ENCODE assay signal across 24 cellular contexts in genomic region chr2:95276244-95276887, GRCh38. TPM values are rescaled to one million over a fixed set of nuclear protein-coding genes. Genes with fewer than 3 reads are reported as not detected.
DNase-seq lines count a peak whose midpoint lies in the region; ATAC-seq and TF ChIP-seq lines count a peak whose summit lies in the region.
"Had no signal": no experiment of that assay in that cellular context is flagged by ENCODE, and none has a peak within 500 bp of the region (broad histone marks: within the 10 kb centered on the region; RNA-seq: fewer than 3 reads in every experiment).

No MANE protein-coding gene starts in this region.

- ATAC-seq in HG03439 (IDR thresholded peaks at IDR 0.05; ENCODE audit: unreplicated experiment): no peak
- ATAC-seq: A549; stimulated activated naive CD8-positive, alpha-beta T cell treated with anti-CD3 and anti-CD28 coated beads, Interleukin-15, amount 100 ng/mL, for 72 hours had no signal

- H3K27me3 Mint-ChIP-seq in MCF 10A (ENCODE audit: insufficient read depth, unreplicated experiment): no peaks in the 10 kb centered on the region
- H3K27me3 Mint-ChIP-seq in type B pancreatic cell: no peaks in the 10 kb centered on the region
- H3K27me3 Mint-ChIP-seq: stimulated activated naive CD8-positive, alpha-beta T cell treated with anti-CD3 and anti-CD28 coated beads, Interleukin-15, amount 100 ng/mL, for 72 hours had no signal

- peak overlapping the region; percentile 57 to 90 for H3K9ac ChIP-seq in colonic mucosa (ENCODE audit: low read depth in 2 of 2, low read length in 2 of 2)

- no TSS peak for BruUV-seq in MCF 10A (replicated peaks; lab: Mats Ljungman, UMichigan)

- H3K4me1 Mint-ChIP-seq in MCF 10A (ENCODE audit: insufficient read depth, unreplicated experiment) (peaks cover 31% of the 10 kb centered on the region), type B pancreatic cell (ENCODE audit: unreplicated experiment) (no peaks in the 10 kb centered on the region)
- H3K4me1 Mint-ChIP-seq: nephron; stimulated activated naive CD8-positive, alpha-beta T cell treated with anti-CD3 and anti-CD28 coated beads, Interleukin-15, amount 100 ng/mL, for 72 hours had no signal

- H3K36me3 Mint-ChIP-seq in MCF 10A (ENCODE audit: insufficient read depth, unreplicated experiment) (no peaks in the 10 kb centered on the region), type B pancreatic cell (no peaks in the 10 kb centered on the region)

- DNase-seq in breast epithelium (ENCODE audit: low spot score in 2 of 2): peak in 1 of 2 donors; percentile 31
- no peak for DNase-seq in MCF 10A (ENCODE audit: unreplicated experiment)
- no peak for DNase-seq in colonic mucosa
- no peak for DNase-seq in type B pancreatic cell (ENCODE audit: extremely low spot score, unreplicated experiment)
- DNase-seq in DMS53 treated with DMSO at 0.1 percent for 48 hours (lab: John Stamatoyannopoulos, UW; ENCODE audit: unreplicated experiment): no peak
- DNase-seq in SKM-1 (lab: John Stamatoyannopoulos, UW; ENCODE audit: unreplicated experiment): no peak
- DNase-seq: activated gamma-delta T cell; BE2C; foreskin melanocyte; hypothalamus; NCI-H1436; NCI-H748 treated with DMSO at 0.1 percent for 48 hours; OCI-M1; stimulated activated CD4-positive, alpha-beta T cell treated with anti-CD3 and anti-CD28 coated beads, Interleukin-4, amount 100 ng/mL, for 24 hours; stimulated activated naive CD8-positive, alpha-beta T cell treated with anti-CD3 and anti-CD28 coated beads, Interleukin-15, amount 100 ng/mL, for 72 hours; T-helper 2 cell had no signal

- H3K4me3 ChIP-seq in breast epithelium: peak overlapping the region in 2 of 3 donors; percentile 47 to 68
- H3K4me3 ChIP-seq in colonic mucosa: no peak overlapping the region
- H3K4me3 ChIP-seq in muscle layer of duodenum (ENCODE audit: low read depth in 1 of 2, low read length in 2 of 2): no peak overlapping the region
- H3K4me3 ChIP-seq: A549, cardiac muscle cell, lung had no signal

- CTCF ChIA-PET in MCF 10A (lab: Yijun Ruan, JAX): interaction anchor here (1.1 to 3.0 kb wide), 6 partner anchors 9 to 46 kb away, joined by 3 to 48 read pairs (median 10); no protein-coding TSS in a partner anchor

- H3K27me3 ChIP-seq in breast epithelium (no peaks in the 10 kb centered on the region), colonic mucosa (no peaks in the 10 kb centered on the region), muscle layer of duodenum (ENCODE audit: low read depth, low read length) (no peaks in the 10 kb centered on the region)
- H3K27me3 ChIP-seq: BE2C, cardiac muscle cell had no signal

- H3K27ac Mint-ChIP-seq in MCF 10A (ENCODE audit: low read depth, unreplicated experiment) (no peak overlapping the region), type B pancreatic cell (no peak overlapping the region)

- H3K9me3 Mint-ChIP-seq in MCF 10A (ENCODE audit: unreplicated experiment): no peaks in the 10 kb centered on the region
- no peaks in the 10 kb centered on the region for H3K9me3 Mint-ChIP-seq in type B pancreatic cell
- H3K9me3 Mint-ChIP-seq: nephron; stimulated activated naive CD8-positive, alpha-beta T cell treated with anti-CD3 and anti-CD28 coated beads, Interleukin-15, amount 100 ng/mL, for 72 hours had no signal

- H3K4me3 Mint-ChIP-seq in MCF 10A (ENCODE audit: unreplicated experiment): no peak overlapping the region
- peak overlapping the region; percentile 17 for H3K4me3 Mint-ChIP-seq in type B pancreatic cell
- H3K4me3 Mint-ChIP-seq: stimulated activated naive CD8-positive, alpha-beta T cell treated with anti-CD3 and anti-CD28 coated beads, Interleukin-15, amount 100 ng/mL, for 72 hours had no signal

- TF ChIP-seq POLR2A in breast epithelium (IDR thresholded peaks at IDR 0.05): no peak

- POLR2A ChIA-PET in MCF 10A (lab: Yijun Ruan, JAX): interaction anchor here (0.6 kb wide), 1 partner anchor 11 kb away, joined by 3 read pairs; no protein-coding TSS in a partner anchor

- H3K36me3 ChIP-seq in breast epithelium: no peaks in the 10 kb centered on the region
- H3K36me3 ChIP-seq in colonic mucosa: no peaks in the 10 kb centered on the region
- H3K36me3 ChIP-seq in muscle layer of duodenum (ENCODE audit: control insufficient read depth in 1 of 2, insufficient read depth in 2 of 2, low read length in 2 of 2): no peaks in the 10 kb centered on the region
- H3K36me3 ChIP-seq: BE2C, cardiac muscle cell had no signal

- no peak for TF ChIP-seq CTCF in breast epithelium (IDR thresholded peaks at IDR 0.05)
- TF ChIP-seq CTCF in MCF 10A (IDR thresholded peaks at IDR 0.05; ENCODE audit: unreplicated experiment): no peak
- no peak for TF ChIP-seq CTCF in colonic mucosa (IDR thresholded peaks at IDR 0.05)
- TF ChIP-seq CTCF in type B pancreatic cell (conservative IDR thresholded peaks at IDR 0.05): no peak

- intact Hi-C loops in breast epithelium (cut with DNase I; ENCODE audit: low total_unique reads) (no loop called here), MCF 10A (cut with micrococcal nuclease) (no loop called here), colonic mucosa (cut with DNase I) (no loop called here)

- peaks cover 0 to 4% of the 10 kb centered on the region in 2 donors for H3K4me1 ChIP-seq in breast epithelium
- H3K4me1 ChIP-seq in colonic mucosa: peaks cover 4% of the 10 kb centered on the region
- no peaks in the 10 kb centered on the region for H3K4me1 ChIP-seq in muscle layer of duodenum (ENCODE audit: control insufficient read depth in 1 of 2, insufficient read depth in 2 of 2, low read length in 2 of 2)
- H3K4me1 ChIP-seq: A549, BE2C had no signal

- H3K9me3 ChIP-seq in breast epithelium (no peaks in the 10 kb centered on the region), colonic mucosa (no peaks in the 10 kb centered on the region), muscle layer of duodenum (ENCODE audit: control insufficient read depth in 1 of 2, low read length in 2 of 2) (no peaks in the 10 kb centered on the region)
- H3K9me3 ChIP-seq: BE2C had no signal

- H3K27ac ChIP-seq in breast epithelium (peak overlapping the region; percentile 92 to 95), colonic mucosa (no peak overlapping the region), muscle layer of duodenum (ENCODE audit: low read length) (peak overlapping the region; percentile 45)
- H3K27ac ChIP-seq: A549, cardiac muscle cell, HL-60 had no signal

RNA-seq across cellular contexts. Expression of gene PROM2, which starts 2.1 kb away (rescaled TPM):
- total RNA-seq in breast epithelium: 10 to 100 TPM in 2 of 3 donors, 1 to 10 TPM in 1; 1.4 to 48.8 (median 47.7) TPM
- total RNA-seq in MCF 10A (2022): 2.6 and 2.8 TPM in 2 replicates
- total RNA-seq in colonic mucosa: 10 to 100 TPM; 27.4 to 63.4 TPM
- total RNA-seq in type B pancreatic cell (ENCODE audit: low replicate concordance): 18.5 and 31.5 TPM in 2 replicates
- total RNA-seq: SK-MEL-5 had no signal

RNA-seq across cellular contexts. Expression of gene KCNIP3, which starts 20.8 kb away (rescaled TPM):
- total RNA-seq in breast epithelium: 10 to 100 TPM; 14.4 to 30.1 (median 15.1) TPM
- 9.5 and 15.6 TPM in 2 replicates for total RNA-seq in MCF 10A (2022)
- total RNA-seq in colonic mucosa: 1 to 10 TPM; 1.5 to 2.3 TPM
- total RNA-seq in type B pancreatic cell (ENCODE audit: low replicate concordance): 5.1 and 5.3 TPM in 2 replicates

Comparison
In these comparisons a context has a peak if more than half of its experiments do, and no peak if none do; other contexts are left out.
1. H3K4me3 ChIP-seq: peak in breast epithelium (2 of 3); none in colonic mucosa (single experiment) and muscle layer of duodenum (0 of 2).